21 cellular contexts compared by ENCODE assay signal in genomic region chr15:78361956-78362506, GRCh38. TPM values are rescaled to one million over a fixed set of nuclear protein-coding genes. Genes with fewer than 3 reads are reported as not detected.
DNase-seq lines count a peak whose midpoint lies in the region; ATAC-seq and TF ChIP-seq lines count a peak whose summit lies in the region.
"Had no signal": no experiment of that assay in that cellular context is flagged by ENCODE, and none has a peak within 500 bp of the region (broad histone marks: within the 10 kb centered on the region; RNA-seq: fewer than 3 reads in every experiment).

No MANE protein-coding gene starts in this region.

- intact Hi-C loops in sciatic nerve (cut with DNase I) (no loop called here), esophagus squamous epithelium (cut with DNase I) (no loop called here)

- H3K4me3 ChIP-seq in esophagus squamous epithelium, result no peak overlapping the region
- H3K4me3 ChIP-seq: BLaER1 treated with 17β-estradiol and CSF1 and Interleukin-3, amounts not matched to agents 10 nM and 100 nM; HAP-1 had no signal

- peaks cover 43% of the 10 kb centered on the region for H3K27me3 Mint-ChIP-seq in activated CD8-positive, alpha-beta memory T cell treated with anti-CD3 and anti-CD28 coated beads, Interleukin-2, amount 10 ng/mL, durations not matched to agents 7 days and 5 days
- peaks cover 2% of the 10 kb centered on the region for H3K27me3 Mint-ChIP-seq in chondrocyte (ENCODE audit: low read depth)

- no peaks in the 10 kb centered on the region for H3K9me3 ChIP-seq in esophagus squamous epithelium
- H3K9me3 ChIP-seq: BE2C; BLaER1 treated with 17β-estradiol and CSF1 and Interleukin-3, amounts not matched to agents 10 nM and 100 nM; HAP-1 had no signal

- TF ChIP-seq CTCF in chondrocyte (IDR thresholded peaks at IDR 0.05) (no peak), esophagus squamous epithelium (IDR thresholded peaks at IDR 0.05) (no peak)

- peak; percentile 29 for DNase-seq in activated CD8-positive, alpha-beta memory T cell treated with anti-CD3 and anti-CD28 coated beads, Interleukin-2, amount 50 U/mL, for 48 hours
- no peak for DNase-seq in activated CD8-positive, alpha-beta memory T cell treated with anti-CD3 and anti-CD28 coated beads, Interleukin-2, amount 10 ng/mL, durations not matched to agents 7 days and 5 days
- DNase-seq in chondrocyte (ENCODE audit: low spot score), result peak; percentile 75
- DNase-seq in mesenteric fat pad (ENCODE audit: low spot score), result peak; percentile 86
- peak; percentile 41 for DNase-seq in sciatic nerve (ENCODE audit: low spot score)
- DNase-seq in NCI-H345 (lab: John Stamatoyannopoulos, UW), result no peak
- DNase-seq in esophagus squamous epithelium (lab: John Stamatoyannopoulos, UW), result no peak
- DNase-seq: BE2C; CD4-positive, alpha-beta T cell; CD8-positive, alpha-beta memory T cell; DMS 273 treated with DMSO at 0.1 percent for 48 hours; DMS53; DMS79 treated with DMSO at 0.1 percent for 48 hours; GF-D8; GOT3 had no signal

- H3K4me1 ChIP-seq in esophagus squamous epithelium, result peaks cover 0 to 3% (median 0%) of the 10 kb centered on the region in 3 donors
- H3K4me1 ChIP-seq: BE2C had no signal

- H3K9me3 Mint-ChIP-seq in activated CD8-positive, alpha-beta memory T cell treated with anti-CD3 and anti-CD28 coated beads, Interleukin-2, amount 10 ng/mL, durations not matched to agents 7 days and 5 days (ENCODE audit: low read depth), result no peaks in the 10 kb centered on the region
- no peaks in the 10 kb centered on the region for H3K9me3 Mint-ChIP-seq in chondrocyte (ENCODE audit: low read depth)
- H3K9me3 Mint-ChIP-seq: CD4-positive, alpha-beta T cell; CD8-positive, alpha-beta memory T cell had no signal

- 70 to 71% methylated on average over 1 to 2 of the region's 6 CpGs for WGBS in esophagus squamous epithelium, 2 donors

- peaks cover 0 to 55% (median 0%) of the 10 kb centered on the region in 4 donors for H3K27me3 ChIP-seq in esophagus squamous epithelium
- H3K27me3 ChIP-seq: BE2C; BLaER1 treated with 17β-estradiol and CSF1 and Interleukin-3, amounts not matched to agents 10 nM and 100 nM had no signal

- H3K36me3 ChIP-seq in esophagus squamous epithelium, result no peaks in the 10 kb centered on the region
- H3K36me3 ChIP-seq: BE2C; BLaER1 treated with 17β-estradiol and CSF1 and Interleukin-3, amounts not matched to agents 10 nM and 100 nM; HAP-1 had no signal

- no peak for TF ChIP-seq POLR2A in esophagus squamous epithelium (IDR thresholded peaks at IDR 0.05)

- H3K4me3 Mint-ChIP-seq in activated CD8-positive, alpha-beta memory T cell treated with anti-CD3 and anti-CD28 coated beads, Interleukin-2, amount 10 ng/mL, durations not matched to agents 7 days and 5 days, result no peak overlapping the region
- no peak overlapping the region for H3K4me3 Mint-ChIP-seq in chondrocyte (ENCODE audit: unreplicated experiment)
- H3K4me3 Mint-ChIP-seq: CD4-positive, alpha-beta T cell; CD8-positive, alpha-beta memory T cell had no signal

- peaks cover 5% of the 10 kb centered on the region for H3K4me1 Mint-ChIP-seq in activated CD8-positive, alpha-beta memory T cell treated with anti-CD3 and anti-CD28 coated beads, Interleukin-2, amount 10 ng/mL, durations not matched to agents 7 days and 5 days
- peaks cover 16% of the 10 kb centered on the region for H3K4me1 Mint-ChIP-seq in chondrocyte (ENCODE audit: low read depth)
- H3K4me1 Mint-ChIP-seq: CD8-positive, alpha-beta memory T cell had no signal

- H3K36me3 Mint-ChIP-seq in activated CD8-positive, alpha-beta memory T cell treated with anti-CD3 and anti-CD28 coated beads, Interleukin-2, amount 10 ng/mL, durations not matched to agents 7 days and 5 days, result no peaks in the 10 kb centered on the region
- H3K36me3 Mint-ChIP-seq in chondrocyte (ENCODE audit: low read depth), result no peaks in the 10 kb centered on the region
- H3K36me3 Mint-ChIP-seq: CD14-positive monocyte; CD8-positive, alpha-beta memory T cell had no signal

- no peak overlapping the region for H3K27ac ChIP-seq in esophagus squamous epithelium
- H3K27ac ChIP-seq: 22Rv1 had no signal

- CTCF ChIA-PET in activated CD8-positive, alpha-beta memory T cell treated with anti-CD3 and anti-CD28 coated beads, Interleukin-2, amount 10 ng/mL, durations not matched to agents 7 days and 5 days (lab: Charles Lee), result no interaction called here

- no peak for ATAC-seq in activated CD8-positive, alpha-beta memory T cell treated with anti-CD3 and anti-CD28 coated beads, Interleukin-2, amount 10 ng/mL, durations not matched to agents 7 days and 5 days
- ATAC-seq in sciatic nerve, result no peak
- no peak for ATAC-seq in SK-N-SH treated with all-trans-retinoic acid at 6 μM for 48 hours

- no peak overlapping the region for H3K27ac Mint-ChIP-seq in activated CD8-positive, alpha-beta memory T cell treated with anti-CD3 and anti-CD28 coated beads, Interleukin-2, amount 10 ng/mL, durations not matched to agents 7 days and 5 days
- no peak overlapping the region for H3K27ac Mint-ChIP-seq in chondrocyte (ENCODE audit: unreplicated experiment)
- H3K27ac Mint-ChIP-seq: CD4-positive, alpha-beta T cell; CD8-positive, alpha-beta memory T cell had no signal

TF ChIP-seq in SK-N-SH treated with all-trans-retinoic acid at 6 μM for 48 hours, 23 proteins besides CTCF, POLR2A, EP300 and RAD21:
- no peak for TF ChIP-seq ESRRG (CRISPR knock-in tag; IDR thresholded peaks at IDR 0.05)
- TF ChIP-seq SNAI2 (CRISPR knock-in tag; IDR thresholded peaks at IDR 0.05), result no peak
- TF ChIP-seq TSHZ2 (CRISPR knock-in tag; IDR thresholded peaks at IDR 0.05), result no peak

RNA-seq across cellular contexts. Expression of gene CRABP1, which starts 21.9 kb away (rescaled TPM):
- total RNA-seq in activated CD8-positive, alpha-beta memory T cell treated with anti-CD3 and anti-CD28 coated beads, Interleukin-2, amount 10 ng/mL, durations not matched to agents 7 days and 5 days, result not detected
- not detected in 3 replicates for total RNA-seq in chondrocyte
- not detected for total RNA-seq in mesenteric fat pad
- 28.8 TPM for total RNA-seq in sciatic nerve
- not detected for total RNA-seq in esophagus squamous epithelium
- total RNA-seq: CD4-positive, alpha-beta T cell; CD8-positive, alpha-beta memory T cell; G401 had no signal

Comparison
In these comparisons a context has a peak if more than half of its experiments do, and no peak if none do; other contexts are left out.
1. DNase-seq: peak in activated CD8-positive, alpha-beta memory T cell treated with anti-CD3 and anti-CD28 coated beads, Interleukin-2, amount 50 U/mL, for 48 hours (single experiment), chondrocyte (single experiment), mesenteric fat pad (single experiment) and sciatic nerve (single experiment); none in activated CD8-positive, alpha-beta memory T cell treated with anti-CD3 and anti-CD28 coated beads, Interleukin-2, amount 10 ng/mL, durations not matched to agents 7 days and 5 days (single experiment), NCI-H345 (single experiment) and esophagus squamous epithelium (single experiment).
2. RNA of gene CRABP1, which starts 21.9 kb away (total RNA-seq): 28.8 TPM in sciatic nerve (single experiment); not detected in mesenteric fat pad (single experiment), not detected in activated CD8-positive, alpha-beta memory T cell treated with anti-CD3 and anti-CD28 coated beads, Interleukin-2, amount 10 ng/mL, durations not matched to agents 7 days and 5 days, not detected in chondrocyte and not detected in esophagus squamous epithelium; every median in the first group is over 10 times any median in the second.